ENCODE assay signal across 24 cellular contexts in genomic region chr13:44111701-44112100, GRCh38.
"Had no signal": no experiment of that assay in that cellular context is flagged by ENCODE, and none has a peak within 500 bp of the region (broad histone marks: within the 10 kb centered on the region; RNA-seq: fewer than 3 reads in every experiment).

No MANE protein-coding gene starts in this region.

- H3K27ac ChIP-seq: cardiac muscle cell, lower lobe of right lung, right lobe of liver, skin epidermis, stomach, suprapubic skin, vagina had no signal

- DNase-seq: activated CD4-positive, alpha-beta memory T cell treated with anti-CD3 and anti-CD28 coated beads for 36 hours; activated CD4-positive, alpha-beta T cell treated with anti-CD3 and anti-CD28 coated beads for 36 hours; activated effector memory CD4-positive, alpha-beta T cell treated with anti-CD3 and anti-CD28 coated beads, Interleukin-2, amount 50 U/mL, for 16 hours; activated naive CD4-positive, alpha-beta T cell treated with anti-CD3 and anti-CD28 coated beads, Interleukin-2, amount 10 ng/mL, durations not matched to agents 7 days and 5 days; amygdala; dermis blood vessel endothelial cell; effector CD8-positive, alpha-beta T cell; islet precursor cell; lower lobe of right lung; nephron progenitor cell; occipital lobe; right lobe of liver; stimulated activated CD4-positive, alpha-beta T cell treated with anti-CD3 and anti-CD28 coated beads, Interleukin-1b, Interleukin-23, amount 100 ng/mL, for 48 hours; stomach; T-helper 9 cell had no signal

- H3K27ac Mint-ChIP-seq: activated CD4-positive, alpha-beta memory T cell treated with anti-CD3 and anti-CD28 coated beads for 36 hours; activated CD4-positive, alpha-beta T cell treated with anti-CD3 and anti-CD28 coated beads for 36 hours; activated naive CD4-positive, alpha-beta T cell treated with anti-CD3 and anti-CD28 coated beads, Interleukin-2, amount 10 ng/mL, durations not matched to agents 7 days and 5 days; nephron progenitor cell; stimulated activated memory B cell treated with anti-CD40 and anti-IgM and Interleukin-4, amounts not matched to agents 10 μg/mL and 1 μg/mL and 100 μg/mL, for 72 hours; type B pancreatic cell; WTC11 had no signal

- H3K9me3 Mint-ChIP-seq: activated CD4-positive, alpha-beta memory T cell treated with anti-CD3 and anti-CD28 coated beads for 36 hours; activated naive CD4-positive, alpha-beta T cell treated with anti-CD3 and anti-CD28 coated beads, Interleukin-2, amount 10 ng/mL, durations not matched to agents 7 days and 5 days; nephron progenitor cell; stimulated activated memory B cell treated with anti-CD40 and anti-IgM and Interleukin-4, amounts not matched to agents 10 μg/mL and 1 μg/mL and 100 μg/mL, for 72 hours; type B pancreatic cell; WTC11 had no signal

- H3K36me3 Mint-ChIP-seq: activated CD4-positive, alpha-beta memory T cell treated with anti-CD3 and anti-CD28 coated beads for 36 hours; activated naive CD4-positive, alpha-beta T cell treated with anti-CD3 and anti-CD28 coated beads, Interleukin-2, amount 10 ng/mL, durations not matched to agents 7 days and 5 days; stimulated activated memory B cell treated with anti-CD40 and anti-IgM and Interleukin-4, amounts not matched to agents 10 μg/mL and 1 μg/mL and 100 μg/mL, for 72 hours; type B pancreatic cell; WTC11 had no signal

- H3K4me3 Mint-ChIP-seq: activated CD4-positive, alpha-beta memory T cell treated with anti-CD3 and anti-CD28 coated beads for 36 hours; activated CD4-positive, alpha-beta T cell treated with anti-CD3 and anti-CD28 coated beads for 36 hours; activated naive CD4-positive, alpha-beta T cell treated with anti-CD3 and anti-CD28 coated beads, Interleukin-2, amount 10 ng/mL, durations not matched to agents 7 days and 5 days; nephron progenitor cell; stimulated activated memory B cell treated with anti-CD40 and anti-IgM and Interleukin-4, amounts not matched to agents 10 μg/mL and 1 μg/mL and 100 μg/mL, for 72 hours; type B pancreatic cell; WTC11 had no signal

- H3K27me3 Mint-ChIP-seq: activated CD4-positive, alpha-beta T cell treated with anti-CD3 and anti-CD28 coated beads for 36 hours; activated naive CD4-positive, alpha-beta T cell treated with anti-CD3 and anti-CD28 coated beads, Interleukin-2, amount 10 ng/mL, durations not matched to agents 7 days and 5 days; type B pancreatic cell had no signal

- H3K27me3 ChIP-seq: cardiac muscle cell, right lobe of liver, stomach, suprapubic skin, vagina had no signal

- ATAC-seq: activated CD4-positive, alpha-beta T cell treated with anti-CD3 and anti-CD28 coated beads for 36 hours; esophagus mucosa; lower lobe of right lung; right lobe of liver; stimulated activated memory B cell treated with anti-CD40 and anti-IgM and Interleukin-4, amounts not matched to agents 10 μg/mL and 1 μg/mL and 100 μg/mL, for 72 hours; WTC11 had no signal

- FAIRE-seq: frontal cortex had no signal

- H3K36me3 ChIP-seq: cardiac muscle cell, lower lobe of right lung, right lobe of liver, stomach, suprapubic skin, vagina had no signal

- H3K4me3 ChIP-seq: cardiac muscle cell, lower lobe of right lung, right lobe of liver, skin epidermis, stomach, suprapubic skin, vagina had no signal

- H3K9me3 ChIP-seq: lower lobe of right lung, right lobe of liver, stomach, suprapubic skin, vagina had no signal
